In the genomic region with DNA sequence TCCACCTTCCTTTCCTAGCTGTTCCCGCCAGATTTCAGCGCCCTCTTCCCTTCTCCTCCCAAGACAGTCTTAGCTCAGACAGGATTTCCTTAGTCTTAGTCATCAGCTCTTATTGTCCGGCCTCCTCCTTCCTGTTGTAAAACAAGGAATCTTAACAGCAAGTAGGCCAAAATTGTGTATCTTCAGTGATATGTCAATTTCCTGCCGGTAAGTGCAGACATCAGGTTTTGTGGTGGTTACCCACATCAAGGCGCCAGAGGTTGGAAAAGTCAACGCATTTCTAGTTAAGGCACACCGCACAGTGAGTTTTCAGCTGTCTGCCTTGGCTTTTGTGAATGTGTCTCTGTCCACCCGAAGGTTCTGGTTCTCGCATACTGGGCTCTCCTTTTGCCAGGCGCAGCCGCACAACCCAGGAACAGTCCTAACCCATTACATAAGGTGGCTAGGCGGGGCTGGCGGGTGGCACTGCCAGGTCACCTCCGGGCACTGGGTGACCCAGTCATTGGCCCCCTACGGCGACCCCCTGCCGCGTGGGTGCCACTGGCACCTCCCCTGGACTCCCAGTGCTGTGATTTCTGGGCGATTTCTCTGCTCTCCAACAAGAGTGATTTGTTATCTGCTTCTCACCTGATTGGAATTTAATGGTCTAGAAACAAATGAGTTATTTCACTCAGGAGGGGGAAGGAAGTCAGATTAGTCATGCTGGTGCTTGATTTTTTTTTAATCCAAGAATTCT, we compare ENCODE assay signal across 1 cellular context.
A peak's percentile ranks its signal among the peaks of the same experiment; 100 is the strongest.
TF ChIP-seq lines count a peak whose summit lies in the region.

No MANE protein-coding gene starts in this region.

TF ChIP-seq in H1, 55 proteins besides CTCF, POLR2A, EP300 and RAD21 (continued from another document):
- TF ChIP-seq, protein P1, sequence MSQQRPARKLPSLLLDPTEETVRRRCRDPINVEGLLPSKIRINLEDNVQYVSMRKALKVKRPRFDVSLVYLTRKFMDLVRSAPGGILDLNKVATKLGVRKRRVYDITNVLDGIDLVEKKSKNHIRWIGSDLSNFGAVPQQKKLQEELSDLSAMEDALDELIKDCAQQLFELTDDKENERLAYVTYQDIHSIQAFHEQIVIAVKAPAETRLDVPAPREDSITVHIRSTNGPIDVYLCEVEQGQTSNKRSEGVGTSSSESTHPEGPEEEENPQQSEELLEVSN (IDR thresholded peaks at IDR 0.05): peak; percentile 23; the same call in 1 of the 2 replicates
- TF ChIP-seq POU5F1 (IDR thresholded peaks at IDR 0.05; ENCODE audit: low read depth, low read length) (no peak), GTF2F1 (IDR thresholded peaks at IDR 0.05; ENCODE audit: borderline replicate concordance, low read depth, low read length) (no peak)
